14 cellular contexts compared by ENCODE assay signal in the genomic region with DNA sequence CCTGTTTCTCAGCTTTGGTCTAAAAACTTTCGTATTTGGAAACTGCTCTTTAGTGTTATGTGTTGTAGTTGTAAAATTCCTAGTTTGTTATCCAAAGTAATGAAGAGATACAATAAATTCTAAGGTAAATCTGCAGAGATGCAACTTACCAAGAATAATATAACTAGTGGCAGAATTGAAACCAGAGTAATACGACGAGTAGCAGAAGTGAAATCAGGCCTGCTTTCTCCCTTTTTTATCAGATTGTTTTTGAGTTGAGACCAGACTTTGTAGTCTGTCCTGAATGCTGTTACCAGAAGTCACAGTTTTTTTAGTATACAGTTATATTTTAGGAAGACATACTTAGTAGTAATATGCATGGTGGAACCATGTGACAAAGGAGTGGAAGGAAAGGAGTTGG. TPM values are rescaled to one million over a fixed set of nuclear protein-coding genes. Genes with fewer than 3 reads are reported as not detected.
DNase-seq lines count a peak whose midpoint lies in the region; ATAC-seq and TF ChIP-seq lines count a peak whose summit lies in the region.
"Had no signal": no experiment of that assay in that cellular context is flagged by ENCODE, and none has a peak within 500 bp of the region (broad histone marks: within the 10 kb centered on the region; RNA-seq: fewer than 3 reads in every experiment).

No MANE protein-coding gene starts in this region.

- TF ChIP-seq CTCF in A673 (conservative IDR thresholded peaks at IDR 0.05; ENCODE audit: low read depth, low read length) (no peak), chondrocyte (IDR thresholded peaks at IDR 0.05) (no peak)

- POLR2A ChIA-PET in naive thymus-derived CD4-positive, alpha-beta T cell (lab: Charles Lee) = no interaction called here
- POLR2A ChIA-PET in A673 (lab: Charles Lee; ENCODE audit: low non-redundant PET) = no interaction called here

- H3K9me3 Mint-ChIP-seq in naive thymus-derived CD4-positive, alpha-beta T cell = no peaks in the 10 kb centered on the region
- H3K9me3 Mint-ChIP-seq in chondrocyte (ENCODE audit: low read depth) = no peaks in the 10 kb centered on the region
- H3K9me3 Mint-ChIP-seq: CD8-positive, alpha-beta memory T cell had no signal

- peak overlapping the region; percentile 6; the same call in 1 of the 2 replicates for H3K27ac ChIP-seq in Karpas-422 (ENCODE audit: low read length)
- H3K27ac ChIP-seq in naive thymus-derived CD4-positive, alpha-beta T cell (ENCODE audit: low read depth, low read length) = no peak overlapping the region
- H3K27ac ChIP-seq in A673 (ENCODE audit: low read depth, low read length, poor library complexity, severe bottlenecking) = no peak overlapping the region
- H3K27ac ChIP-seq: epithelial cell of prostate, left lung had no signal

- H3K9me2 ChIP-seq in Karpas-422 (replicated peaks; ENCODE audit: insufficient read depth, low read length) = no peaks in the 10 kb centered on the region

- no peak overlapping the region for H2AFZ ChIP-seq in Karpas-422 (ENCODE audit: low read length)

- no peak overlapping the region for H3K9ac ChIP-seq in Karpas-422 (ENCODE audit: low read length)

- ATAC-seq in GM18505 (IDR thresholded peaks at IDR 0.05; ENCODE audit: unreplicated experiment) = peak; percentile 46
- ATAC-seq in GM21619 (IDR thresholded peaks at IDR 0.05; ENCODE audit: unreplicated experiment) = peak; percentile 58
- ATAC-seq in naive thymus-derived CD4-positive, alpha-beta T cell = no peak
- no peak for ATAC-seq in esophagus mucosa
- ATAC-seq: left lung had no signal

- H3K36me3 ChIP-seq in Karpas-422 (ENCODE audit: insufficient read depth, low read length) = peaks cover 1% of the 10 kb centered on the region; the same call in 1 of the 2 replicates
- H3K36me3 ChIP-seq in naive thymus-derived CD4-positive, alpha-beta T cell (ENCODE audit: control insufficient read depth in 2 of 3, insufficient read depth in 3 of 3, low read length in 3 of 3) = no peaks in the 10 kb centered on the region
- H3K36me3 ChIP-seq in A673 (ENCODE audit: insufficient read depth, low read length, poor library complexity, severe bottlenecking) = no peaks in the 10 kb centered on the region
- H3K36me3 ChIP-seq: HAP-1, left lung had no signal

- H3K27me3 ChIP-seq in Karpas-422 (ENCODE audit: low read length) (no peaks in the 10 kb centered on the region), A673 (replicated peaks; ENCODE audit: insufficient read depth, low read depth, low read length, poor library complexity) (no peaks in the 10 kb centered on the region)
- H3K27me3 ChIP-seq in naive thymus-derived CD4-positive, alpha-beta T cell (ENCODE audit: control insufficient read depth in 2 of 2, insufficient read depth in 2 of 2, low read length in 2 of 2) = no peaks in the 10 kb centered on the region
- H3K27me3 ChIP-seq: left lung had no signal

- no peaks in the 10 kb centered on the region for H3K9me3 ChIP-seq in Karpas-422 (ENCODE audit: low read length)
- H3K9me3 ChIP-seq in naive thymus-derived CD4-positive, alpha-beta T cell (ENCODE audit: control insufficient read depth in 2 of 3, low read length in 3 of 3) = no peaks in the 10 kb centered on the region
- no peaks in the 10 kb centered on the region for H3K9me3 ChIP-seq in A673 (ENCODE audit: low read depth, low read length, poor library complexity, severe bottlenecking)
- H3K9me3 ChIP-seq: HAP-1, left lung had no signal

- H3K4me2 ChIP-seq in Karpas-422 (ENCODE audit: low read depth, low read length, poor library complexity, severe bottlenecking) = peak overlapping the region; percentile 9

- no peak overlapping the region for H3K4me3 ChIP-seq in Karpas-422 (ENCODE audit: low read length)
- H3K4me3 ChIP-seq in naive thymus-derived CD4-positive, alpha-beta T cell (ENCODE audit: low read length) = no peak overlapping the region
- H3K4me3 ChIP-seq in A673 (ENCODE audit: low read depth, low read length, poor library complexity, severe bottlenecking) = no peak overlapping the region
- H3K4me3 ChIP-seq: HAP-1, left lung had no signal

- no peak for DNase-seq in Karpas-422
- DNase-seq in naive thymus-derived CD4-positive, alpha-beta T cell = no peak
- DNase-seq in A673 (ENCODE audit: low spot score) = no peak
- no peak for DNase-seq in chondrocyte (ENCODE audit: low spot score)
- DNase-seq: CD8-positive, alpha-beta memory T cell; KBM-7; left lung; NCI-H1694 treated with DMSO at 0.1 percent for 48 hours; NCI-H69 had no signal

- H3K4me1 ChIP-seq in Karpas-422 (ENCODE audit: low read length) (peaks cover 63% of the 10 kb centered on the region), A673 (ENCODE audit: insufficient read depth, low read length, poor library complexity, severe bottlenecking) (peaks cover 66% of the 10 kb centered on the region)
- peaks cover 41 to 70% of the 10 kb centered on the region in 2 donors for H3K4me1 ChIP-seq in naive thymus-derived CD4-positive, alpha-beta T cell (ENCODE audit: control insufficient read depth in 2 of 2, insufficient read depth in 2 of 2, low read length in 2 of 2)

- BruUV-seq in A673 (replicated peaks; lab: Mats Ljungman, UMichigan) = no TSS peak

- peaks cover 82% of the 10 kb centered on the region for H4K20me1 ChIP-seq in Karpas-422 (ENCODE audit: insufficient read depth, low read depth, low read length)

- peaks cover 45 to 93% (median 81%) of the 10 kb centered on the region in 7 donors for H3K4me1 Mint-ChIP-seq in naive thymus-derived CD4-positive, alpha-beta T cell
- H3K4me1 Mint-ChIP-seq in chondrocyte (ENCODE audit: low read depth) = peaks cover 65% of the 10 kb centered on the region

- H3K36me3 Mint-ChIP-seq in naive thymus-derived CD4-positive, alpha-beta T cell = peaks cover 0 to under 1% (median 0%) of the 10 kb centered on the region in 5 donors
- no peaks in the 10 kb centered on the region for H3K36me3 Mint-ChIP-seq in chondrocyte (ENCODE audit: low read depth)

- H3K4me3 Mint-ChIP-seq in naive thymus-derived CD4-positive, alpha-beta T cell = peak overlapping the region in 7 of 10 donors; percentile 15 to 65 (median 28)
- no peak overlapping the region for H3K4me3 Mint-ChIP-seq in chondrocyte (ENCODE audit: unreplicated experiment)

- TF ChIP-seq POLR2A in GM18505 (IDR thresholded peaks at IDR 0.05; ENCODE audit: borderline replicate concordance, extremely low read depth, insufficient read depth, insufficient read length) = no peak

- H3K27me3 Mint-ChIP-seq in naive thymus-derived CD4-positive, alpha-beta T cell = no peaks in the 10 kb centered on the region
- H3K27me3 Mint-ChIP-seq in chondrocyte (ENCODE audit: low read depth) = no peaks in the 10 kb centered on the region
- H3K27me3 Mint-ChIP-seq: CD8-positive, alpha-beta memory T cell had no signal

- H3K27ac Mint-ChIP-seq in naive thymus-derived CD4-positive, alpha-beta T cell = peak overlapping the region in 3 of 9 donors; percentile 2 to 71 (median 13)
- no peak overlapping the region for H3K27ac Mint-ChIP-seq in chondrocyte (ENCODE audit: unreplicated experiment)

- intact Hi-C loops in naive thymus-derived CD4-positive, alpha-beta T cell (cut with micrococcal nuclease) = no loop called here
- intact Hi-C loops in A673 (cut with micrococcal nuclease; ENCODE audit: unreplicated experiment) = no loop called here

- CTCF ChIA-PET in naive thymus-derived CD4-positive, alpha-beta T cell (lab: Charles Lee) = no interaction called here
- CTCF ChIA-PET in A673 (lab: Charles Lee) = no interaction called here

- H3K79me2 ChIP-seq in Karpas-422 (ENCODE audit: low read length) = peaks cover 100% of the 10 kb centered on the region

RNA-seq across cellular contexts. Expression of a gene that starts 12.5 kb away (rescaled TPM):
- 147 and 313 TPM in 2 replicates for total RNA-seq in Karpas-422 (2014; rRNA removed; shearing (Covaris generic); ENCODE audit: low replicate concordance)
- total RNA-seq in naive thymus-derived CD4-positive, alpha-beta T cell = 100 to 1,000 TPM; 158 to 256 (median 177) TPM
- 10 to 100 TPM; 58.2 to 72.2 TPM for polyA plus RNA-seq in naive thymus-derived CD4-positive, alpha-beta T cell
- 318 and 337 TPM in 2 replicates for total RNA-seq in A673 (2021)
- total RNA-seq in chondrocyte = 109 to 124 TPM (median 114 TPM) in 3 replicates
- 88.5 TPM for total RNA-seq in esophagus mucosa

Comparison
In these comparisons a context has a peak if more than half of its experiments do, and no peak if none do; other contexts are left out.
1. ATAC-seq: peak in GM18505 (single experiment) and GM21619 (single experiment); none in naive thymus-derived CD4-positive, alpha-beta T cell (single experiment) and esophagus mucosa (single experiment).